ENCODE assay signal across 8 cellular contexts in genomic region chr15:99732268-99732641, GRCh38. TPM values are rescaled to one million over a fixed set of nuclear protein-coding genes. Genes with fewer than 3 reads are reported as not detected.
DNase-seq lines count a peak whose midpoint lies in the region; ATAC-seq, FAIRE-seq and TF ChIP-seq lines count a peak whose summit lies in the region.

No MANE protein-coding gene starts in this region.

- H3K4me3 Mint-ChIP-seq in activated CD8-positive, alpha-beta memory T cell treated with anti-CD3 and anti-CD28 coated beads, Interleukin-2, amount 10 ng/mL, durations not matched to agents 7 days and 5 days, result peak overlapping the region; percentile 74

- DNase-seq in activated CD8-positive, alpha-beta memory T cell treated with anti-CD3 and anti-CD28 coated beads, Interleukin-2, amount 10 ng/mL, durations not matched to agents 7 days and 5 days, result no peak
- DNase-seq in activated CD8-positive, alpha-beta memory T cell treated with anti-CD3 and anti-CD28 coated beads for 24 hours, result no peak
- DNase-seq in body of pancreas, result peak in 2 of 4 donors; percentile 18 to 22
- no peak for DNase-seq in HepG2 (ENCODE audit: low spot score)
- no peak for DNase-seq in tibial artery
- no peak for DNase-seq in NCI-H748 (lab: John Stamatoyannopoulos, UW; ENCODE audit: unreplicated experiment)
- no peak for DNase-seq in stimulated activated CD4-positive, alpha-beta T cell treated with anti-CD3 and anti-CD28 coated beads, Interleukin-12 subunit alpha, Interleukin-12 subunit beta, amount 100 ng/mL, for 4 hours
- DNase-seq in urothelium cell line (ENCODE audit: low spot score), result no peak

- no peak for TF ChIP-seq POLR2A in body of pancreas (IDR thresholded peaks at IDR 0.05)
- no peak for TF ChIP-seq POLR2A in HepG2 (IDR thresholded peaks at IDR 0.05; ENCODE audit: insufficient read depth in 1 of 2, low read depth in 2 of 2, low read length in 2 of 2)

- POLR2A ChIA-PET in HepG2 (lab: Yijun Ruan, JAX), result interaction anchor here (1.6 to 2.9 kb wide), 6 partner anchors 28 to 481 kb away, joined by 6 to 18 read pairs (median 8); partner anchors contain the start of genes LRRC28 and MEF2A

- peak overlapping the region; percentile 64 to 81 for H3K4me3 ChIP-seq in body of pancreas
- H3K4me3 ChIP-seq in HepG2 (replicated peaks in 1 of 3; ENCODE audit: insufficient read depth in 1 of 3, low read depth in 2 of 3, low read length in 3 of 3), result peak overlapping the region; percentile 72 to 84 (median 75)
- H3K4me3 ChIP-seq in tibial artery, result peak overlapping the region; percentile 77 to 81

- no peaks in the 10 kb centered on the region for H3K27me3 Mint-ChIP-seq in activated CD8-positive, alpha-beta memory T cell treated with anti-CD3 and anti-CD28 coated beads, Interleukin-2, amount 10 ng/mL, durations not matched to agents 7 days and 5 days

- H3K27me3 ChIP-seq in body of pancreas, result no peaks in the 10 kb centered on the region
- H3K27me3 ChIP-seq in HepG2 (ENCODE audit: control insufficient read depth in 1 of 2, insufficient read depth in 2 of 2, low read length in 2 of 2), result no peaks in the 10 kb centered on the region; a peak in 1 of 5 replicates
- no peaks in the 10 kb centered on the region for H3K27me3 ChIP-seq in tibial artery

- H3K79me2 ChIP-seq in HepG2 (ENCODE audit: insufficient read depth, low read length), result no peaks in the 10 kb centered on the region

- in situ Hi-C loops in HepG2 (cut with HindIII; ENCODE audit: extremely low pct_ligation_motif_present, low pct_unique_long_range_greater_than_20kb), result no loop called here

- TSS peak; percentile 54 for BruUV-seq in HepG2 (replicated peaks; lab: Mats Ljungman, UMichigan)

- no peaks in the 10 kb centered on the region for H4K20me1 ChIP-seq in HepG2 (ENCODE audit: insufficient read depth, low read length)

- H3K36me3 Mint-ChIP-seq in activated CD8-positive, alpha-beta memory T cell treated with anti-CD3 and anti-CD28 coated beads, Interleukin-2, amount 10 ng/mL, durations not matched to agents 7 days and 5 days, result no peaks in the 10 kb centered on the region

- TF ChIP-seq RAD21 in HepG2 (CRISPR knock-in tag; IDR thresholded peaks at IDR 0.05), result no peak

- FAIRE-seq in HepG2 (lab: Jason Lieb, UNC) (no peak), urothelium cell line (lab: Jason Lieb, UNC) (no peak)

- no peaks in the 10 kb centered on the region for H3K9me3 Mint-ChIP-seq in activated CD8-positive, alpha-beta memory T cell treated with anti-CD3 and anti-CD28 coated beads, Interleukin-2, amount 10 ng/mL, durations not matched to agents 7 days and 5 days (ENCODE audit: low read depth)

- H3K4me2 ChIP-seq in HepG2 (ENCODE audit: low read depth, low read length), result peak overlapping the region; percentile 68

- TF ChIP-seq EP300 in HepG2 (IDR thresholded peaks at IDR 0.05; ENCODE audit: low read depth in 2 of 2, low read length in 2 of 2), result no peak
- TF ChIP-seq EP300 in HepG2 (CRISPR knock-in tag; IDR thresholded peaks at IDR 0.05; ENCODE audit: borderline replicate concordance), result no peak

- peaks cover 26% of the 10 kb centered on the region for H3K4me1 Mint-ChIP-seq in activated CD8-positive, alpha-beta memory T cell treated with anti-CD3 and anti-CD28 coated beads, Interleukin-2, amount 10 ng/mL, durations not matched to agents 7 days and 5 days

- no peak for ATAC-seq in activated CD8-positive, alpha-beta memory T cell treated with anti-CD3 and anti-CD28 coated beads, Interleukin-2, amount 10 ng/mL, durations not matched to agents 7 days and 5 days
- ATAC-seq in body of pancreas (no peak), HepG2 (peak; percentile 4; the same call in 1 of the 3 replicates)

- H3K27ac Mint-ChIP-seq in activated CD8-positive, alpha-beta memory T cell treated with anti-CD3 and anti-CD28 coated beads, Interleukin-2, amount 10 ng/mL, durations not matched to agents 7 days and 5 days, result peak overlapping the region; percentile 57

- CTCF ChIA-PET in activated CD8-positive, alpha-beta memory T cell treated with anti-CD3 and anti-CD28 coated beads, Interleukin-2, amount 10 ng/mL, durations not matched to agents 7 days and 5 days (lab: Charles Lee), result interaction anchor here (1.3 to 3.2 kb wide), 6 partner anchors 24 to 481 kb away, joined by 3 to 26 read pairs (median 8); partner anchors contain the start of gene LRRC28
- CTCF ChIA-PET in HepG2 (lab: Yijun Ruan, JAX; ENCODE audit: low intra/inter-chr PET ratio, low total read pairs), result no interaction called here

- H3K4me1 ChIP-seq in body of pancreas (peaks cover 13% of the 10 kb centered on the region), HepG2 (ENCODE audit: insufficient read depth, low read length) (peaks cover 47% of the 10 kb centered on the region), tibial artery (peaks cover 5 to 30% (median 16%) of the 10 kb centered on the region in 4 donors)

- H3K9ac ChIP-seq in HepG2 (ENCODE audit: insufficient read depth, low read depth, low read length), result peak overlapping the region; percentile 77

- H3K27ac ChIP-seq in body of pancreas, result peak overlapping the region; percentile 65 to 87 (median 84)
- no peak overlapping the region for H3K27ac ChIP-seq in HepG2 (ENCODE audit: extremely low read length, insufficient read depth, low read length)
- H3K27ac ChIP-seq in tibial artery, result peak overlapping the region; percentile 82 to 86

- H3K36me3 ChIP-seq in body of pancreas (replicated peaks in 1 of 2; ENCODE audit: insufficient read depth in 1 of 2, low read depth in 2 of 2) (no peaks in the 10 kb centered on the region), HepG2 (replicated peaks in 1 of 2; ENCODE audit: control insufficient read depth in 1 of 2, insufficient read depth in 2 of 2, low read length in 2 of 2) (peaks cover 0 to 12% of the 10 kb centered on the region in 2 experiments; a peak in 2 of 5 replicates), tibial artery (peaks cover 0 to 23% (median 14%) of the 10 kb centered on the region in 3 donors)

- 21 to 25% methylated on average over 8 of the region's 8 CpGs for WGBS in body of pancreas, 2 donors
- 48% methylated on average over 8 of the region's 8 CpGs for WGBS in HepG2 (ENCODE audit: low lambda C conversion rate)

- no peak overlapping the region for H2AFZ ChIP-seq in HepG2 (ENCODE audit: low read length)

- intact Hi-C loops in body of pancreas (cut with DNase I), result no loop called here
- intact Hi-C loops in HepG2 (cut with micrococcal nuclease; ENCODE audit: unreplicated experiment), result no loop called here
- intact Hi-C loops in tibial artery (cut with DNase I; ENCODE audit: low total_unique reads), result no loop called here

- no peak for TF ChIP-seq CTCF in body of pancreas (IDR thresholded peaks at IDR 0.05)
- no peak for TF ChIP-seq CTCF in HepG2 (CRISPR knock-in tag; IDR thresholded peaks at IDR 0.05)
- TF ChIP-seq CTCF in tibial artery (IDR thresholded peaks at IDR 0.05), result no peak

- no peaks in the 10 kb centered on the region for H3K9me3 ChIP-seq in body of pancreas
- H3K9me3 ChIP-seq in HepG2 (ENCODE audit: low read length), result no peaks in the 10 kb centered on the region
- H3K9me3 ChIP-seq in tibial artery, result no peaks in the 10 kb centered on the region

TF ChIP-seq in HepG2, 621 proteins besides CTCF, POLR2A, EP300 and RAD21 (continues in another document):
- TF ChIP-seq HNF4A (CRISPR knock-in tag; IDR thresholded peaks at IDR 0.05), result no peak
- 0 out of 2 replicates have a peak, but pooled peaks have one; percentile 40 for TF ChIP-seq ZBTB33 (CRISPR knock-in tag; IDR thresholded peaks at IDR 0.05)
- no peak for TF ChIP-seq ZNF740 (CRISPR knock-in tag; IDR thresholded peaks at IDR 0.05)

RNA-seq across cellular contexts. Expression of gene LYSMD4, which starts 1.0 kb away (rescaled TPM):
- total RNA-seq in activated CD8-positive, alpha-beta memory T cell treated with anti-CD3 and anti-CD28 coated beads, Interleukin-2, amount 10 ng/mL, durations not matched to agents 7 days and 5 days, result 1 to 10 TPM; 8.3 to 8.5 TPM
- total RNA-seq in body of pancreas (10 to 100 TPM in 1 of 2 donors, under 1 TPM in 1; 0.66 to 12.5 TPM), HepG2 (2016; rRNA removed; fragmentation: Illumina TruSeq; extraction: Trizol) (5.6 and 8.5 TPM in 2 replicates)
- total RNA-seq in HepG2 (2016; cell fraction: cytosol; rRNA removed; fragmentation: Illumina TruSeq; extraction: Trizol; ENCODE audit: low read depth), result 1.4 TPM in 2 replicates
- 4.3 and 8.0 TPM in 2 replicates for total RNA-seq in HepG2 (2016; cell fraction: insoluble cytoplasmic fraction; rRNA removed; fragmentation: Illumina TruSeq; extraction: Trizol)
- total RNA-seq in HepG2 (2016; cell fraction: membrane; rRNA removed; fragmentation: Illumina TruSeq; extraction: Trizol), result 4.1 and 4.7 TPM in 2 replicates
- 10.5 and 12.4 TPM in 2 replicates for total RNA-seq in HepG2 (2016; cell fraction: nucleus; rRNA removed; fragmentation: Illumina TruSeq; extraction: Trizol)
- polyA plus RNA-seq in HepG2 (2011; rRNA removed), result 7.4 and 7.9 TPM in 2 replicates
- 5.0 and 5.5 TPM in 2 replicates for polyA plus RNA-seq in HepG2 (2011; cell fraction: cytosol; rRNA removed)
- polyA plus RNA-seq in HepG2 (2011; cell fraction: nucleus; rRNA removed), result 35.1 and 36.9 TPM in 2 replicates
- polyA plus RNA-seq in HepG2 (2012), result 5.9 and 7.0 TPM in 2 replicates
- 1.8 and 2.4 TPM in 2 replicates for polyA plus RNA-seq in HepG2 (2016; cell fraction: cytosol; fragmentation: Illumina TruSeq; extraction: Trizol; ENCODE audit: low read depth)
- 4.1 and 5.3 TPM in 2 replicates for polyA plus RNA-seq in HepG2 (2016; cell fraction: insoluble cytoplasmic fraction; fragmentation: Illumina TruSeq; extraction: Trizol; ENCODE audit: low read depth)
- 2.8 and 3.1 TPM in 2 replicates for polyA plus RNA-seq in HepG2 (2016; cell fraction: membrane; fragmentation: Illumina TruSeq; extraction: Trizol; ENCODE audit: low read depth)
- 16.2 and 18.0 TPM in 2 replicates for polyA plus RNA-seq in HepG2 (2016; cell fraction: nucleus; fragmentation: Illumina TruSeq; extraction: Trizol; ENCODE audit: insufficient read depth, low read depth)
- 7.4 and 8.7 TPM in 2 replicates for polyA minus RNA-seq in HepG2 (2011; rRNA and poly(A)+ RNA removed; ENCODE audit: low replicate concordance)
- polyA minus RNA-seq in HepG2 (2011; cell fraction: cytosol; rRNA and poly(A)+ RNA removed), result 1.3 and 1.4 TPM in 2 replicates
- polyA minus RNA-seq in HepG2 (2011; cell fraction: nucleus; rRNA and poly(A)+ RNA removed), result 16.1 and 17.4 TPM in 2 replicates
